1 cellular context compared by ENCODE assay signal in genomic region chr4:173666-174314, GRCh38.
A peak's percentile ranks its signal among the peaks of the same experiment; 100 is the strongest.
TF ChIP-seq lines count a peak whose summit lies in the region.

No MANE protein-coding gene starts in this region.

TF ChIP-seq in H1, 55 proteins besides CTCF, POLR2A, EP300 and RAD21:
- TF ChIP-seq TEAD4 (IDR thresholded peaks at IDR 0.05; ENCODE audit: low read depth, low read length) (0 out of 2 replicates have a peak, but pooled peaks have one; percentile 46), SIN3A (conservative IDR thresholded peaks at IDR 0.05 in 1 of 2, IDR thresholded peaks at IDR 0.05 in 1 of 2; ENCODE audit: low read depth in 1 of 2, low read length in 2 of 2) (no peak)
TF ChIP-seq in H1: peak in this region for 1.
